ENCODE assay signal across 8 cellular contexts in genomic region chr4:169791527-169792156, GRCh38. TPM values are rescaled to one million over a fixed set of nuclear protein-coding genes. Genes with fewer than 3 reads are reported as not detected.
DNase-seq lines count a peak whose midpoint lies in the region; ATAC-seq and TF ChIP-seq lines count a peak whose summit lies in the region.

No MANE protein-coding gene starts in this region.

- peak overlapping the region; percentile 34 to 46 for H3K4me3 ChIP-seq in HCT116 (replicated peaks in 1 of 2; ENCODE audit: low read depth in 1 of 2, low read length in 2 of 2)

- ATAC-seq in HCT116 (peak; percentile 91), HG03457 (IDR thresholded peaks at IDR 0.05; ENCODE audit: unreplicated experiment) (no peak)

- peak overlapping the region; percentile 12 for H3K4me3 Mint-ChIP-seq in activated naive CD8-positive, alpha-beta T cell
- H3K4me3 Mint-ChIP-seq in osteocyte (ENCODE audit: unreplicated experiment), result peak overlapping the region; percentile 69

- RAD21 ChIA-PET in HCT116 (lab: Charles Lee; ENCODE audit: low non-redundant PET in 1 of 2, low total read pairs in 2 of 2, uncharacterized antibody in 2 of 2, unreplicated experiment in 2 of 2), result no interaction called here

- no peaks in the 10 kb centered on the region for H3K36me3 ChIP-seq in HCT116 (ENCODE audit: control insufficient read depth in 1 of 2, insufficient read depth in 2 of 2, low read length in 2 of 2)

- peaks cover 7% of the 10 kb centered on the region for H3K4me1 Mint-ChIP-seq in activated naive CD8-positive, alpha-beta T cell (ENCODE audit: low read depth)
- peaks cover 10% of the 10 kb centered on the region for H3K4me1 Mint-ChIP-seq in osteocyte (ENCODE audit: unreplicated experiment)

- H3K27ac Mint-ChIP-seq in activated naive CD8-positive, alpha-beta T cell, result no peak overlapping the region
- no peak overlapping the region for H3K27ac Mint-ChIP-seq in osteocyte (ENCODE audit: unreplicated experiment)

- peak overlapping the region; percentile 99 for H2AFZ ChIP-seq in HCT116 (ENCODE audit: low read depth, low read length, poor library complexity, severe bottlenecking)

- H3K9me3 Mint-ChIP-seq in activated naive CD8-positive, alpha-beta T cell (ENCODE audit: low read depth), result no peaks in the 10 kb centered on the region
- H3K9me3 Mint-ChIP-seq in osteocyte (ENCODE audit: unreplicated experiment), result no peaks in the 10 kb centered on the region

- no peaks in the 10 kb centered on the region for H4K20me1 ChIP-seq in HCT116 (ENCODE audit: insufficient read depth)

- H3K27me3 Mint-ChIP-seq in activated naive CD8-positive, alpha-beta T cell, result peaks cover 48% of the 10 kb centered on the region
- H3K27me3 Mint-ChIP-seq in osteocyte (ENCODE audit: unreplicated experiment), result peaks cover 56% of the 10 kb centered on the region

- intact Hi-C loops in HCT116 (cut with micrococcal nuclease) (loop anchor here (2.0 to 5.0 kb wide), 2 partner anchors 179 to 235 kb away; partner anchors contain the start of genes MFAP3L and NEK1), head of caudate nucleus (cut with DNase I) (no loop called here)

- no peaks in the 10 kb centered on the region for H3K36me3 Mint-ChIP-seq in activated naive CD8-positive, alpha-beta T cell
- H3K36me3 Mint-ChIP-seq in osteocyte (ENCODE audit: unreplicated experiment), result no peaks in the 10 kb centered on the region

- peak; percentile 71 for TF ChIP-seq RAD21 in HCT116 (IDR thresholded peaks at IDR 0.05; ENCODE audit: low read depth)

- peak; percentile 47 to 76 (median 63) for TF ChIP-seq CTCF in HCT116 (IDR thresholded peaks at IDR 0.05 in 2 of 3, conservative IDR thresholded peaks at IDR 0.05 in 1 of 3; ENCODE audit: borderline replicate concordance in 1 of 3, insufficient read depth in 1 of 3, low read depth in 2 of 3, low read length in 2 of 3)
- TF ChIP-seq CTCF in osteocyte (IDR thresholded peaks at IDR 0.05), result peak; percentile 67

- H3K9me2 ChIP-seq in HCT116 (ENCODE audit: insufficient read depth), result no peaks in the 10 kb centered on the region

- no peak for TF ChIP-seq POLR2A in HCT116 (IDR thresholded peaks at IDR 0.05; ENCODE audit: borderline replicate concordance, extremely low read depth, insufficient read depth, insufficient read length)

- POLR2A ChIA-PET in HCT116 (lab: Charles Lee), result interaction anchor here (0.5 kb wide), 1 partner anchor 281 kb away, joined by 3 read pairs; no protein-coding TSS in a partner anchor

- CTCF ChIA-PET in HCT116 (lab: Charles Lee), result interaction anchor here (1.0 to 1.7 kb wide), 9 partner anchors 11 to 299 kb away, joined by 3 to 6 read pairs (median 4); no protein-coding TSS in a partner anchor

- peaks cover 12% of the 10 kb centered on the region; the same call in 1 of the 2 replicates for H3K27me3 ChIP-seq in HCT116 (ENCODE audit: insufficient read depth, low read length)

- H3K4me2 ChIP-seq in HCT116 (ENCODE audit: low read length), result peak overlapping the region; percentile 87

- H3K79me2 ChIP-seq in HCT116 (ENCODE audit: insufficient read depth, low read length), result no peaks in the 10 kb centered on the region

- H3K9me3 ChIP-seq in HCT116 (ENCODE audit: control insufficient read depth in 1 of 2, insufficient read depth in 1 of 2, low read depth in 1 of 2, low read length in 2 of 2), result no peaks in the 10 kb centered on the region

- H3K9ac ChIP-seq in HCT116 (ENCODE audit: low read length), result 0 out of 2 replicates have a peak overlapping the region, but pooled peaks have one; percentile 9

- H3K27ac ChIP-seq in HCT116 (ENCODE audit: low read depth, low read length), result no peak overlapping the region

- BruUV-seq in HCT116 (replicated peaks; lab: Mats Ljungman, UMichigan), result no TSS peak

- H3K4me1 ChIP-seq in HCT116 (ENCODE audit: control insufficient read depth in 1 of 2, insufficient read depth in 2 of 2, low read length in 2 of 2), result peaks cover 2 to 20% of the 10 kb centered on the region in 2 experiments; a peak in 2 of 4 replicates

- DNase-seq in AG20443 (ENCODE audit: low spot score) (peak; percentile 66), HCT116 (ENCODE audit: low read depth, low spot score) (peak; percentile 85), NCI-H748 treated with DMSO at 0.1 percent for 48 hours (lab: John Stamatoyannopoulos, UW) (peak; percentile 33), head of caudate nucleus (peak; percentile 37 to 87 (median 74)), osteocyte (ENCODE audit: extremely low spot score, unreplicated experiment) (no peak), NCI-H187 (lab: John Stamatoyannopoulos, UW) (no peak)

TF ChIP-seq in HCT116, 20 proteins besides CTCF, POLR2A, EP300 and RAD21:
- TF ChIP-seq SP1 (IDR thresholded peaks at IDR 0.05; ENCODE audit: low read depth), result no peak
- peak; percentile 63 for TF ChIP-seq TCF7L2 (IDR thresholded peaks at IDR 0.05; ENCODE audit: borderline replicate concordance, extremely low read depth, insufficient read depth, insufficient read length)
- peak; percentile 28; the same call in 1 of the 2 replicates for TF ChIP-seq CEBPB (IDR thresholded peaks at IDR 0.05; ENCODE audit: low read depth)
- no peak for TF ChIP-seq ZFX (IDR thresholded peaks at IDR 0.05)

RNA-seq across cellular contexts. Expression of gene HPF1, which starts 33.9 kb away (rescaled TPM):
- 32.6 TPM for total RNA-seq in HCT116 (2021; ENCODE audit: unreplicated experiment)
- 7.5 and 13.6 TPM in 2 replicates for polyA plus RNA-seq in HCT116 (2012)
- 19.0 and 23.5 TPM in 2 replicates for total RNA-seq in osteocyte

Comparison
In these comparisons a context has a peak if more than half of its experiments do, and no peak if none do; other contexts are left out.
1. DNase-seq: peak in AG20443 (single experiment), HCT116 (single experiment), NCI-H748 treated with DMSO at 0.1 percent for 48 hours (single experiment) and head of caudate nucleus (42 of 42); none in osteocyte (single experiment) and NCI-H187 (0 of 2).